ENCODE assay signal across 18 cellular contexts in the genomic region with DNA sequence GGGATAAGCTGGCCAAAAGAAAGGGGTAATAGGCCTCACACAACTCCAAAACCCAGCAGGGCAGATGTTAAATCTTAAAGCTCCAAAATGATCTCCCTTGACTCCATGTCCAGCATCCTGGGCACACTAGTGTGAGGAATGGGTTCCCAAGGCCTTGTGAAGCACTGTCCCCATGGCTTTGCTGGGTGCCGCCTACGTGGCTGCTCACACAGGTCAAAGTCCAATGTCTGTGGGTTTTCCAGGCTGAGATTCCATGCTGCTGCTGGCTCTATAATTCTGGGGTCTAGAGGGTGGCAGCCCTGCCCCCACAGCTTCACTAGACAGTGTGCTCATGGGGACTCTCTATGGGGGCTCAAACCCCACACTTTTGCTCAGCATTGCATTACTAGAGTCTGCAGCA.
A peak's percentile ranks its signal among the peaks of the same experiment; 100 is the strongest.
DNase-seq lines count a peak whose midpoint lies in the region; ATAC-seq and TF ChIP-seq lines count a peak whose summit lies in the region.
"Had no signal": no experiment of that assay in that cellular context is flagged by ENCODE, and none has a peak within 500 bp of the region (broad histone marks: within the 10 kb centered on the region; RNA-seq: fewer than 3 reads in every experiment).

No MANE protein-coding gene starts in this region.

- H3K27ac ChIP-seq in right lobe of liver (no peak overlapping the region), upper lobe of right lung (no peak overlapping the region)
- H3K27ac ChIP-seq: GM23248 had no signal

- DNase-seq in LoVo (ENCODE audit: low spot score) (peak; percentile 16), left colon (no peak), right lobe of liver (no peak), erythroblast (lab: John Stamatoyannopoulos, UW) (no peak), KG1 (lab: John Stamatoyannopoulos, UW) (no peak), upper lobe of right lung (no peak)
- DNase-seq: ACHN; BE2C; C1 segment of cervical spinal cord; CD4-positive, CD25-positive, alpha-beta regulatory T cell; CD8-positive, alpha-beta memory T cell; COR-L47; DMS 273 treated with DMSO at 0.1 percent for 48 hours; DMS79; GDM1; GM23248 had no signal

- H3K9me3 ChIP-seq in right lobe of liver: no peaks in the 10 kb centered on the region
- no peaks in the 10 kb centered on the region for H3K9me3 ChIP-seq in upper lobe of right lung
- H3K9me3 ChIP-seq: BE2C, HAP-1 had no signal

- no CpG with 5 or more reads among the region's 2 CpGs for WGBS in right lobe of liver (ENCODE audit: insufficient coverage, low coverage, low lambda C conversion rate, missing lambda C conversion rate)

- intact Hi-C loops in left colon (cut with DNase I, micrococcal nuclease) (no loop called here), right lobe of liver (cut with DNase I) (no loop called here), upper lobe of right lung (cut with DNase I) (no loop called here)

- H3K27me3 ChIP-seq in right lobe of liver (no peaks in the 10 kb centered on the region), upper lobe of right lung (no peaks in the 10 kb centered on the region)
- H3K27me3 ChIP-seq: BE2C had no signal

- H3K4me3 ChIP-seq in right lobe of liver (no peak overlapping the region), upper lobe of right lung (no peak overlapping the region)
- H3K4me3 ChIP-seq: GM23248, HAP-1 had no signal

- no peaks in the 10 kb centered on the region for H3K36me3 ChIP-seq in right lobe of liver
- H3K36me3 ChIP-seq in upper lobe of right lung: no peaks in the 10 kb centered on the region
- H3K36me3 ChIP-seq: BE2C, HAP-1 had no signal

- H3K4me1 ChIP-seq in right lobe of liver: no peaks in the 10 kb centered on the region
- H3K4me1 ChIP-seq in upper lobe of right lung: no peaks in the 10 kb centered on the region
- H3K4me1 ChIP-seq: BE2C, HAP-1 had no signal

- no peak for TF ChIP-seq CTCF in right lobe of liver (IDR thresholded peaks at IDR 0.05)
- no peak for TF ChIP-seq CTCF in upper lobe of right lung (IDR thresholded peaks at IDR 0.05)

- ATAC-seq in left colon: peak; percentile 45
- peak in 3 of 4 donors; percentile 28 to 59 (median 50) for ATAC-seq in right lobe of liver
- ATAC-seq in upper lobe of right lung: no peak
- ATAC-seq in HG02759 (IDR thresholded peaks at IDR 0.05; ENCODE audit: unreplicated experiment): no peak

- TF ChIP-seq POLR2A in right lobe of liver (IDR thresholded peaks at IDR 0.05) (no peak), erythroblast (IDR thresholded peaks at IDR 0.05; ENCODE audit: low read length) (no peak)

Comparison
In these comparisons a context has a peak if more than half of its experiments do, and no peak if none do; other contexts are left out.
1. ATAC-seq: peak in left colon (single experiment) and right lobe of liver (3 of 4); none in upper lobe of right lung (single experiment) and HG02759 (single experiment).